In the genomic region with DNA sequence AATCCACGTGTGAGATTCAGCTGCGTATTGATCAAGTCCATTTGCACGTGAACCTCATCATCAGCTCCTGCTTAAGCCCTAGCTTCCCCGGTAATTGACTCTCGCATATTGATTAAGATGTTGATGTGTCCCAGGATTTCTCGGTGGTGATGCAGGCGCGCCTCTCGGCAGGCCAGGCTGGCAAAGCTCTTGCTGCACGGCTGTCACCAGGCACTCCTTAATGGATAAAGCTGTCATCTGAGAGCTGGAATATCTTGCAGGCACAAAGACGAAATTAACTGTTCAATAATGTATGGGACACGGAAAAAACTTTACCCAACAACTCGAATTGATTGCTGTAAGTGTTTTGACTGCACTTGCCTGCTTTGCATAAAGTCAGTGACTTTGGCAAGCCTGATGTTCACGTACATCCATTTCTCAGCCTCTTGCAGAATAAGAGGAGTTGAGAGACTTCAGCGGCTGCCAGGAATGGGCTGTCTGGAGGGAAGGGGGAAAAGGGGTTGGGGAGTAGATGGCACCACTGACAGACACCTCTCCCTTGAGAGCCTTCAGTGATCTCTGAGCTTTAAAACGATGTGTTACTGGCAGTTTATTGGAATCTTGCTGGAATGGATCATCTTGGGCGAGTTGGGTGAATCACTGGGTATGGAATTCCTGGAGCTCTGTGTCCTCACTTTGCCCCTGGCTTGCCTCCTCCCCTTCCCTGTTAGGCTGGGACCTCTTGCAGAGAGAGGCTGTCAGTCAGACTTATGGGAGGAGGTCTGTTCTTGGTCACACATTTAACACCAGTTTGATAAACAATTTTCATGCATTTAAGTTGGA, we compare ENCODE assay signal across 11 cellular contexts.
DNase-seq lines count a peak whose midpoint lies in the region; ATAC-seq and TF ChIP-seq lines count a peak whose summit lies in the region.
"Had no signal": no experiment of that assay in that cellular context is flagged by ENCODE, and none has a peak within 500 bp of the region (broad histone marks: within the 10 kb centered on the region; RNA-seq: fewer than 3 reads in every experiment).

No MANE protein-coding gene starts in this region.

- H3K9me3 ChIP-seq in PC-3 (ENCODE audit: low read length) (no peaks in the 10 kb centered on the region), esophagus muscularis mucosa (no peaks in the 10 kb centered on the region), osteoblast (ENCODE audit: low read depth, low read length) (no peaks in the 10 kb centered on the region)
- H3K9me3 ChIP-seq: testis had no signal

- no TSS peak for BruUV-seq in PC-3 (replicated peaks; lab: Mats Ljungman, UMichigan)

- POLR2A ChIA-PET in PC-3 (lab: Charles Lee; ENCODE audit: unreplicated experiment), result interaction anchor here (0.7 kb wide), 1 partner anchor 11 kb away, joined by 5 read pairs; no protein-coding TSS in a partner anchor

- DNase-seq in Daoy (ENCODE audit: low read depth) (peak; percentile 85), PC-3 (peak; percentile 86), esophagus muscularis mucosa (ENCODE audit: extremely low spot score) (peak; percentile 79), osteoblast (ENCODE audit: insufficient read length, low spot score, missing footprints) (no peak), middle frontal gyrus (ENCODE audit: extremely low spot score, low spot score) (no peak), germinal center (ENCODE audit: low spot score) (no peak), NCI-H2227 (lab: John Stamatoyannopoulos, UW; ENCODE audit: unreplicated experiment) (no peak)
- DNase-seq: DND-41, NCI-H1436, testis had no signal

- H3K9me2 ChIP-seq in PC-3 (replicated peaks; ENCODE audit: low read length), result no peaks in the 10 kb centered on the region

- H3K27ac ChIP-seq in PC-3 (ENCODE audit: low read length) (peak overlapping the region; percentile 68), esophagus muscularis mucosa (replicated peaks in 1 of 4) (no peak overlapping the region), osteoblast (ENCODE audit: low read depth, low read length) (peak overlapping the region; percentile 63)
- H3K27ac ChIP-seq: testis had no signal

- H3K27me3 ChIP-seq in PC-3 (ENCODE audit: low read length), result no peaks in the 10 kb centered on the region
- H3K27me3 ChIP-seq in esophagus muscularis mucosa, result no peaks in the 10 kb centered on the region
- H3K27me3 ChIP-seq in osteoblast (ENCODE audit: insufficient read depth, low read length), result no peaks in the 10 kb centered on the region
- H3K27me3 ChIP-seq: testis had no signal

- H3K36me3 ChIP-seq in PC-3 (ENCODE audit: low read depth, low read length) (no peaks in the 10 kb centered on the region), esophagus muscularis mucosa (no peaks in the 10 kb centered on the region), osteoblast (ENCODE audit: insufficient read depth, low read length) (no peaks in the 10 kb centered on the region)

- TF ChIP-seq POLR2A in esophagus muscularis mucosa (IDR thresholded peaks at IDR 0.05; ENCODE audit: low read depth), result no peak

- no peak for TF ChIP-seq EP300 in esophagus muscularis mucosa (IDR thresholded peaks at IDR 0.05)

- H3K79me2 ChIP-seq in PC-3 (ENCODE audit: low read length) (no peaks in the 10 kb centered on the region), osteoblast (ENCODE audit: insufficient read depth, low read length) (no peaks in the 10 kb centered on the region)

- TF ChIP-seq CTCF in PC-3 (conservative IDR thresholded peaks at IDR 0.05; ENCODE audit: low read depth, low read length) (no peak), esophagus muscularis mucosa (IDR thresholded peaks at IDR 0.05) (no peak), osteoblast (IDR thresholded peaks at IDR 0.05; ENCODE audit: extremely low read depth, low read depth, low read length) (no peak)

- intact Hi-C loops in PC-3 (cut with micrococcal nuclease), result no loop called here
- intact Hi-C loops in esophagus muscularis mucosa (cut with DNase I), result no loop called here

- H4K20me1 ChIP-seq in PC-3 (ENCODE audit: low read length), result no peaks in the 10 kb centered on the region
- H4K20me1 ChIP-seq in osteoblast (ENCODE audit: insufficient read depth, low read length), result no peaks in the 10 kb centered on the region

- H2AFZ ChIP-seq in PC-3 (ENCODE audit: low read length) (peak overlapping the region; percentile 41; the same call in 1 of the 2 replicates), osteoblast (ENCODE audit: low read length) (peak overlapping the region; percentile 8)

- CTCF ChIA-PET in PC-3 (lab: Charles Lee), result no interaction called here

- no peaks in the 10 kb centered on the region for H3F3A ChIP-seq in PC-3 (ENCODE audit: low read length, unreplicated experiment)

- peaks cover 25% of the 10 kb centered on the region for H3K4me1 ChIP-seq in PC-3 (ENCODE audit: insufficient read depth, low read length)
- peaks cover 0 to 6% (median 3%) of the 10 kb centered on the region in 4 donors for H3K4me1 ChIP-seq in esophagus muscularis mucosa
- peaks cover 24% of the 10 kb centered on the region for H3K4me1 ChIP-seq in osteoblast (ENCODE audit: insufficient read depth, low read length)
- H3K4me1 ChIP-seq: testis had no signal

- WGBS in esophagus muscularis mucosa, result 79% methylated on average over 13 of the region's 17 CpGs

- ATAC-seq in PC-3 (peak; percentile 100), GM19324 (IDR thresholded peaks at IDR 0.05; ENCODE audit: low FRiP score, unreplicated experiment) (no peak)

- H3K4me2 ChIP-seq in PC-3 (ENCODE audit: low read length) (peak overlapping the region; percentile 45), osteoblast (ENCODE audit: insufficient read depth, low read length) (peak overlapping the region; percentile 64)

- no peak overlapping the region for H3K4me3 ChIP-seq in PC-3 (ENCODE audit: low read length)
- no peak overlapping the region for H3K4me3 ChIP-seq in esophagus muscularis mucosa
- no peak overlapping the region for H3K4me3 ChIP-seq in osteoblast (ENCODE audit: insufficient read depth, low read length)
- H3K4me3 ChIP-seq: testis had no signal

- H3K9ac ChIP-seq in PC-3 (ENCODE audit: low read length), result no peak overlapping the region

Comparison
In these comparisons a context has a peak if more than half of its experiments do, and no peak if none do; other contexts are left out.
1. DNase-seq: peak in Daoy (single experiment), PC-3 (single experiment) and esophagus muscularis mucosa (single experiment); none in osteoblast (single experiment), middle frontal gyrus (single experiment), germinal center (single experiment) and NCI-H2227 (single experiment).
2. H3K27ac ChIP-seq: peak in PC-3 (single experiment) and osteoblast (single experiment); none in esophagus muscularis mucosa (0 of 4).